In the genomic region with DNA sequence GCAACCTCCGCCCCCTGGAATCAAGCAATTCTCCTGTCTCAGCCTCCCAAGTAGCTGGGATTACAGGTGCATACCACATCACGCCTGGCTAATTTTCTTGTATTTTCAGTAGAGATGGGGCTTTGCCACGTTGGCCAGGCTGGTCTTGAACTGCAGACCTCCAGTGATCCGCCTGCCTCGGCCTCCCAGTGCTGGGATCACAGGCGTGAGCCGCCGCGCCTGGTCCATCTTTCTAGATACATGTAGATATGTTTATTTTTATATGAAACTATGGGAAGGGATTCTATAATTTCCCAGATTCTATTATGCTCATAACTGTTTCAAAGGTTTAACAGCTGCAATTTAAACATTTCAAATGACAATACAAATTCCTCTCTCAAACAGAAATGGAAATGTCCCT, we compare ENCODE assay signal across 28 cellular contexts.
"Had no signal": no experiment of that assay in that cellular context is flagged by ENCODE, and none has a peak within 500 bp of the region (broad histone marks: within the 10 kb centered on the region; RNA-seq: fewer than 3 reads in every experiment).

No MANE protein-coding gene starts in this region.

- H3K27ac ChIP-seq: stomach, suprapubic skin, testis, thoracic aorta, thyroid gland, tibial artery, tibial nerve, transverse colon, upper lobe of left lung, upper lobe of right lung, uterus, vagina had no signal

- H3K27me3 ChIP-seq: stomach, suprapubic skin, testis, thyroid gland, tibial artery, tibial nerve, transverse colon, upper lobe of left lung, upper lobe of right lung, uterus, vagina had no signal

- H3K9me3 ChIP-seq: stomach, suprapubic skin, testis, thoracic aorta, thyroid gland, tibial artery, tibial nerve, transverse colon, upper lobe of left lung, upper lobe of right lung, uterus, vagina had no signal

- H3K4me3 ChIP-seq: stomach, suprapubic skin, testis, thoracic aorta, thyroid gland, tibial artery, tibial nerve, transverse colon, upper lobe of left lung, upper lobe of right lung, uterus, vagina had no signal

- H3K4me1 ChIP-seq: stomach, suprapubic skin, testis, thyroid gland, tibial artery, tibial nerve, upper lobe of left lung, upper lobe of right lung, uterus, vagina had no signal

- DNase-seq: stimulated activated CD4-positive, alpha-beta T cell treated with anti-CD3 and anti-CD28 coated beads, Interleukin-2, amount 100 ng/mL, for 48 hours; stimulated activated CD4-positive, alpha-beta T cell treated with anti-CD3 and anti-CD28 coated beads, Interleukin-4, amount 100 ng/mL, for 1 hour; stimulated activated CD4-positive, alpha-beta T cell treated with anti-CD3 and anti-CD28 coated beads, Interleukin-4, amount 100 ng/mL, for 24 hours; stimulated activated CD4-positive, alpha-beta T cell treated with anti-CD3 and anti-CD28 coated beads, Interleukin-4, amount 100 ng/mL, for 4 hours; stimulated activated CD8-positive, alpha-beta memory T cell treated with anti-CD3 and anti-CD28 coated beads, Interleukin-4, amount 100 ng/mL, for 48 hours; stimulated activated naive B cell treated with anti-CD40 and anti-IgM and Interleukin-4, amounts not matched to agents 10 μg/mL and 1 μg/mL and 100 μg/mL, for 72 hours; stimulated activated naive CD4-positive, alpha-beta T cell; stimulated activated naive CD4-positive, alpha-beta T cell treated with Interleukin-2 at 50 U/mL for 16 hours; stimulated activated naive CD8-positive, alpha-beta T cell treated with anti-CD3 and anti-CD28 coated beads, Interleukin-15, amount 100 ng/mL, for 72 hours; stimulated activated naive CD8-positive, alpha-beta T cell treated with anti-CD3 and anti-CD28 coated beads, Interleukin-15, Interleukin-2, amounts not matched to agents 100 U/mL and 50 U/mL, for 24 hours; stomach; substantia nigra; testis; thyroid gland; tibial artery; transverse colon; trophoblast cell; upper lobe of right lung; uterus had no signal

- H3K4me1 Mint-ChIP-seq: stimulated activated effector memory CD8-positive, alpha-beta T cell treated with anti-CD3 and anti-CD28 coated beads, Interleukin-12 subunit alpha, Interleukin-12 subunit beta, amount 100 ng/mL, for 72 hours; stimulated activated memory B cell treated with anti-CD40 and anti-IgM and Interleukin-4, amounts not matched to agents 10 μg/mL and 1 μg/mL and 100 μg/mL, for 72 hours; stimulated activated naive B cell treated with anti-CD40 and anti-IgM and Interleukin-4, amounts not matched to agents 10 μg/mL and 1 μg/mL and 100 μg/mL, for 72 hours; stimulated activated naive CD8-positive, alpha-beta T cell treated with anti-CD3 and anti-CD28 coated beads, Interleukin-15, amount 100 ng/mL, for 72 hours had no signal

- H3K4me3 Mint-ChIP-seq: stimulated activated effector memory CD8-positive, alpha-beta T cell treated with anti-CD3 and anti-CD28 coated beads, Interleukin-12 subunit alpha, Interleukin-12 subunit beta, amount 100 ng/mL, for 72 hours; stimulated activated memory B cell treated with anti-CD40 and anti-IgM and Interleukin-4, amounts not matched to agents 10 μg/mL and 1 μg/mL and 100 μg/mL, for 72 hours; stimulated activated naive B cell treated with anti-CD40 and anti-IgM and Interleukin-4, amounts not matched to agents 10 μg/mL and 1 μg/mL and 100 μg/mL, for 72 hours; stimulated activated naive CD8-positive, alpha-beta T cell treated with anti-CD3 and anti-CD28 coated beads, Interleukin-15, amount 100 ng/mL, for 72 hours; stimulated activated naive CD8-positive, alpha-beta T cell treated with anti-CD3 and anti-CD28 coated beads, Interleukin-15, Interleukin-2, amounts not matched to agents 100 ng/mL and 50 ng/mL, for 24 hours; type B pancreatic cell had no signal

- ATAC-seq: stimulated activated effector memory CD8-positive, alpha-beta T cell treated with anti-CD3 and anti-CD28 coated beads, Interleukin-12 subunit alpha, Interleukin-12 subunit beta, amount 100 ng/mL, for 72 hours; stimulated activated memory B cell treated with anti-CD40 and anti-IgM and Interleukin-4, amounts not matched to agents 10 μg/mL and 1 μg/mL and 100 μg/mL, for 72 hours; stimulated activated naive B cell treated with anti-CD40 and anti-IgM and Interleukin-4, amounts not matched to agents 10 μg/mL and 1 μg/mL and 100 μg/mL, for 72 hours; stimulated activated naive CD8-positive, alpha-beta T cell treated with anti-CD3 and anti-CD28 coated beads, Interleukin-15, amount 100 ng/mL, for 72 hours; stimulated activated naive CD8-positive, alpha-beta T cell treated with anti-CD3 and anti-CD28 coated beads, Interleukin-15, Interleukin-2, amounts not matched to agents 100 U/mL and 50 U/mL, for 24 hours; upper lobe of right lung had no signal

- H3K27ac Mint-ChIP-seq: stimulated activated effector memory CD8-positive, alpha-beta T cell treated with anti-CD3 and anti-CD28 coated beads, Interleukin-12 subunit alpha, Interleukin-12 subunit beta, amount 100 ng/mL, for 72 hours; stimulated activated memory B cell treated with anti-CD40 and anti-IgM and Interleukin-4, amounts not matched to agents 10 μg/mL and 1 μg/mL and 100 μg/mL, for 72 hours; stimulated activated naive B cell treated with anti-CD40 and anti-IgM and Interleukin-4, amounts not matched to agents 10 μg/mL and 1 μg/mL and 100 μg/mL, for 72 hours; stimulated activated naive CD8-positive, alpha-beta T cell treated with anti-CD3 and anti-CD28 coated beads, Interleukin-15, amount 100 ng/mL, for 72 hours; stimulated activated naive CD8-positive, alpha-beta T cell treated with anti-CD3 and anti-CD28 coated beads, Interleukin-15, Interleukin-2, amounts not matched to agents 100 ng/mL and 50 ng/mL, for 24 hours; type B pancreatic cell had no signal

- H3K9me3 Mint-ChIP-seq: stimulated activated effector memory CD8-positive, alpha-beta T cell treated with anti-CD3 and anti-CD28 coated beads, Interleukin-12 subunit alpha, Interleukin-12 subunit beta, amount 100 ng/mL, for 72 hours; stimulated activated memory B cell treated with anti-CD40 and anti-IgM and Interleukin-4, amounts not matched to agents 10 μg/mL and 1 μg/mL and 100 μg/mL, for 72 hours; stimulated activated naive B cell treated with anti-CD40 and anti-IgM and Interleukin-4, amounts not matched to agents 10 μg/mL and 1 μg/mL and 100 μg/mL, for 72 hours; stimulated activated naive CD8-positive, alpha-beta T cell treated with anti-CD3 and anti-CD28 coated beads, Interleukin-15, amount 100 ng/mL, for 72 hours; stimulated activated naive CD8-positive, alpha-beta T cell treated with anti-CD3 and anti-CD28 coated beads, Interleukin-15, Interleukin-2, amounts not matched to agents 100 ng/mL and 50 ng/mL, for 24 hours; type B pancreatic cell had no signal

- H3K27me3 Mint-ChIP-seq: stimulated activated memory B cell treated with anti-CD40 and anti-IgM and Interleukin-4, amounts not matched to agents 10 μg/mL and 1 μg/mL and 100 μg/mL, for 72 hours; stimulated activated naive B cell treated with anti-CD40 and anti-IgM and Interleukin-4, amounts not matched to agents 10 μg/mL and 1 μg/mL and 100 μg/mL, for 72 hours; stimulated activated naive CD8-positive, alpha-beta T cell treated with anti-CD3 and anti-CD28 coated beads, Interleukin-15, amount 100 ng/mL, for 72 hours; stimulated activated naive CD8-positive, alpha-beta T cell treated with anti-CD3 and anti-CD28 coated beads, Interleukin-15, Interleukin-2, amounts not matched to agents 100 ng/mL and 50 ng/mL, for 24 hours; type B pancreatic cell had no signal

- H3K36me3 ChIP-seq: uterus had no signal
